ENCODE assay signal across 17 cellular contexts in genomic region chr1:3821934-3822307, GRCh38. TPM values are rescaled to one million over a fixed set of nuclear protein-coding genes. Genes with fewer than 3 reads are reported as not detected.
DNase-seq lines count a peak whose midpoint lies in the region; ATAC-seq and TF ChIP-seq lines count a peak whose summit lies in the region.
"Had no signal": no experiment of that assay in that cellular context is flagged by ENCODE, and none has a peak within 500 bp of the region (broad histone marks: within the 10 kb centered on the region; RNA-seq: fewer than 3 reads in every experiment).

No MANE protein-coding gene starts in this region.

- no peak for TF ChIP-seq CTCF in H9 (conservative IDR thresholded peaks at IDR 0.05)
- TF ChIP-seq CTCF in WTC11 (IDR thresholded peaks at IDR 0.05), result no peak
- TF ChIP-seq CTCF in lower lobe of right lung (IDR thresholded peaks at IDR 0.05), result no peak
- no peak for TF ChIP-seq CTCF in upper lobe of right lung (IDR thresholded peaks at IDR 0.05)

- DNase-seq in H9 (no peak), WTC11 (ENCODE audit: low spot score) (no peak), lower lobe of right lung (peak; percentile 20), upper lobe of right lung (peak; percentile 19), pons (ENCODE audit: low spot score) (no peak), NCI-H69 (lab: John Stamatoyannopoulos, UW) (no peak)
- DNase-seq: AML-193; CD4-positive, CD25-positive, alpha-beta regulatory T cell; DMS53; KBM-7; NCI-H2227 treated with DMSO at 0.1 percent for 48 hours; NCI-H510A treated with DMSO at 0.1 percent for 48 hours; SHP77 had no signal

- H3K4ac ChIP-seq in H9 (ENCODE audit: low read depth, low read length), result no peak overlapping the region

- H3K36me3 Mint-ChIP-seq in H9 (ENCODE audit: insufficient read depth in 1 of 3, low read depth in 3 of 3) (peaks cover 8 to 35% (median 19%) of the 10 kb centered on the region in 3 experiments; a peak in 6 of 7 replicates), WTC11 (peaks cover 16% of the 10 kb centered on the region)

- no peak overlapping the region for H2BK12ac ChIP-seq in H9 (ENCODE audit: insufficient read length, low read depth, low read length)

- H3K9me3 ChIP-seq in H9 (ENCODE audit: control insufficient read depth, low read depth, low read length) (no peaks in the 10 kb centered on the region), lower lobe of right lung (no peaks in the 10 kb centered on the region), upper lobe of right lung (no peaks in the 10 kb centered on the region)
- H3K9me3 ChIP-seq: HAP-1 had no signal

- no peaks in the 10 kb centered on the region for H3K79me2 ChIP-seq in H9 (ENCODE audit: insufficient read depth, low read length)

- no peak overlapping the region for H3K9ac ChIP-seq in H9 (ENCODE audit: extremely low read depth, insufficient read length, low read length)

- POLR2A ChIA-PET in WTC11 (lab: Charles Lee), result no interaction called here

- H3K4me1 ChIP-seq in H9 (ENCODE audit: insufficient read depth, low read length) (no peaks in the 10 kb centered on the region), lower lobe of right lung (no peaks in the 10 kb centered on the region), upper lobe of right lung (no peaks in the 10 kb centered on the region)
- H3K4me1 ChIP-seq: HAP-1 had no signal

- 0 out of 4 replicates have a peak, but pooled peaks cover 0 to 2% of the 10 kb centered on the region in 2 experiments for H3K4me1 Mint-ChIP-seq in H9
- H3K4me1 Mint-ChIP-seq in WTC11, result no peaks in the 10 kb centered on the region
- H3K4me1 Mint-ChIP-seq: CD4-positive, CD25-positive, alpha-beta regulatory T cell had no signal

- H2BK5ac ChIP-seq in H9 (ENCODE audit: insufficient read length, low read length), result no peak overlapping the region

- CTCF ChIA-PET in WTC11 (lab: Charles Lee), result interaction anchor here (0.7 kb wide), 1 partner anchor 397 kb away, joined by 3 read pairs; no protein-coding TSS in a partner anchor

- no peak overlapping the region for H4K8ac ChIP-seq in H9 (replicated peaks; ENCODE audit: insufficient read length, low read depth, low read length)

- H3K27me3 ChIP-seq in H9 (ENCODE audit: insufficient read depth, low read length), result no peaks in the 10 kb centered on the region
- H3K27me3 ChIP-seq in lower lobe of right lung (ENCODE audit: low read depth), result no peaks in the 10 kb centered on the region
- no peaks in the 10 kb centered on the region for H3K27me3 ChIP-seq in upper lobe of right lung

- no peak overlapping the region for H2BK20ac ChIP-seq in H9 (ENCODE audit: low read depth, low read length, poor library complexity, severe bottlenecking)

- H3K79me1 ChIP-seq in H9 (ENCODE audit: insufficient read depth, low read depth, low read length, poor library complexity, severe bottlenecking), result no peaks in the 10 kb centered on the region

- H3K36me3 ChIP-seq in lower lobe of right lung (peaks cover 79% of the 10 kb centered on the region), upper lobe of right lung (peaks cover 63% of the 10 kb centered on the region)

- no peaks in the 10 kb centered on the region for H3K23me2 ChIP-seq in H9 (ENCODE audit: insufficient read length, low read depth, low read length, poor library complexity, severe bottlenecking)

- no peak overlapping the region for H3K27ac ChIP-seq in H9 (ENCODE audit: insufficient read length, low read depth, low read length)
- no peak overlapping the region for H3K27ac ChIP-seq in lower lobe of right lung
- H3K27ac ChIP-seq in upper lobe of right lung, result no peak overlapping the region
- H3K27ac ChIP-seq: SK-N-MC had no signal

- no peak overlapping the region for H4K91ac ChIP-seq in H9 (ENCODE audit: insufficient read length, low read depth, low read length)

- H3K18ac ChIP-seq in H9 (ENCODE audit: insufficient read length, low read depth, low read length), result no peak overlapping the region

- no peak overlapping the region for H3K14ac ChIP-seq in H9 (ENCODE audit: insufficient read depth, low read length)

- H4K20me1 ChIP-seq in H9 (ENCODE audit: control insufficient read depth, insufficient read depth, insufficient read length), result no peaks in the 10 kb centered on the region

- no peaks in the 10 kb centered on the region for H3K9me3 Mint-ChIP-seq in H9
- no peaks in the 10 kb centered on the region for H3K9me3 Mint-ChIP-seq in WTC11

- H3K4me2 ChIP-seq in H9 (ENCODE audit: insufficient read depth, insufficient read length, low read length), result no peak overlapping the region

- no peak overlapping the region for H2BK15ac ChIP-seq in H9 (ENCODE audit: low read depth, low read length)

- H3K27me3 Mint-ChIP-seq in H9 (ENCODE audit: low read depth) (no peaks in the 10 kb centered on the region; the same call in 1 of the 2 replicates), WTC11 (ENCODE audit: low read depth) (no peaks in the 10 kb centered on the region)
- H3K27me3 Mint-ChIP-seq: CD4-positive, CD25-positive, alpha-beta regulatory T cell had no signal

- H3K4me3 Mint-ChIP-seq in H9 (no peak overlapping the region), WTC11 (no peak overlapping the region)
- H3K4me3 Mint-ChIP-seq: CD4-positive, CD25-positive, alpha-beta regulatory T cell had no signal

- H2BK120ac ChIP-seq in H9 (ENCODE audit: low read depth, low read length, poor library complexity, severe bottlenecking), result no peak overlapping the region

- no CpG with 5 or more reads among the region's 14 CpGs for WGBS in H9 (ENCODE audit: extremely low coverage, insufficient read length, low lambda C conversion rate)

- no peak overlapping the region for H2AFZ ChIP-seq in H9 (ENCODE audit: low read length)

- no peak for ATAC-seq in WTC11
- no peak for ATAC-seq in lower lobe of right lung
- ATAC-seq in upper lobe of right lung, result no peak
- no peak for ATAC-seq in HG03045 (IDR thresholded peaks at IDR 0.05; ENCODE audit: unreplicated experiment)

- no peak overlapping the region for H2AK5ac ChIP-seq in H9 (ENCODE audit: insufficient read length, low read length)

- intact Hi-C loops in lower lobe of right lung (cut with DNase I) (no loop called here), upper lobe of right lung (cut with DNase I) (no loop called here)

- H3K4me3 ChIP-seq in lower lobe of right lung, result no peak overlapping the region
- no peak overlapping the region for H3K4me3 ChIP-seq in upper lobe of right lung
- H3K4me3 ChIP-seq: HAP-1, SK-N-MC had no signal

- no peak overlapping the region for H3K56ac ChIP-seq in H9 (ENCODE audit: insufficient read length, low read depth, low read length)

- no peak overlapping the region for H4K5ac ChIP-seq in H9 (ENCODE audit: insufficient read length, low read depth, low read length)

- no peak overlapping the region for H3K23ac ChIP-seq in H9 (ENCODE audit: insufficient read length, low read depth, low read length)

- no peak overlapping the region for H3T11ph ChIP-seq in H9 (ENCODE audit: low read length)

- H3K27ac Mint-ChIP-seq in H9, result peak overlapping the region; percentile 33 to 71 (median 66); a peak in 5 of 7 replicates
- peak overlapping the region; percentile 50; the same call in 1 of the 2 replicates for H3K27ac Mint-ChIP-seq in WTC11
- H3K27ac Mint-ChIP-seq: CD4-positive, CD25-positive, alpha-beta regulatory T cell had no signal

TF ChIP-seq in WTC11, 78 proteins besides CTCF, POLR2A, EP300 and RAD21 (continues in another document):
- no peak for TF ChIP-seq RORB (CRISPR knock-in tag; IDR thresholded peaks at IDR 0.05)
- no peak for TF ChIP-seq MXD4 (CRISPR knock-in tag; IDR thresholded peaks at IDR 0.05; ENCODE audit: borderline replicate concordance)
- no peak for TF ChIP-seq ESRRA (CRISPR knock-in tag; IDR thresholded peaks at IDR 0.05; ENCODE audit: borderline replicate concordance)
- TF ChIP-seq PRDM15 (CRISPR knock-in tag; IDR thresholded peaks at IDR 0.05), result no peak
- TF ChIP-seq ATF3 (CRISPR knock-in tag; conservative IDR thresholded peaks at IDR 0.05), result no peak
- TF ChIP-seq FOXP1 (CRISPR knock-in tag; IDR thresholded peaks at IDR 0.05; ENCODE audit: borderline replicate concordance), result no peak
- no peak for TF ChIP-seq TEAD4 (CRISPR knock-in tag; IDR thresholded peaks at IDR 0.05)

RNA-seq across cellular contexts. Expression of gene LRRC47, which starts 25.6 kb away (rescaled TPM):
- total RNA-seq in H9 (2021) (65.1 and 72.8 TPM in 2 replicates), WTC11 (2021) (70.6 to 92.4 TPM (median 71.0 TPM) in 3 replicates), lower lobe of right lung (34.4 TPM), upper lobe of right lung (34.2 TPM)

RNA-seq across cellular contexts. Expression of gene CEP104, which starts 35.1 kb away (rescaled TPM):
- 34.5 and 40.8 TPM in 2 replicates for total RNA-seq in H9 (2021)
- total RNA-seq in WTC11 (2021), result 38.0 to 38.8 TPM (median 38.2 TPM) in 3 replicates
- total RNA-seq in lower lobe of right lung, result 53.9 TPM
- total RNA-seq in upper lobe of right lung, result 61.0 TPM

RNA-seq across cellular contexts. Expression of gene DFFB, which starts 35.4 kb away (rescaled TPM):
- total RNA-seq in H9 (2021) (9.1 and 9.7 TPM in 2 replicates), WTC11 (2021) (8.5 to 9.2 TPM (median 8.7 TPM) in 3 replicates), lower lobe of right lung (10.6 TPM), upper lobe of right lung (8.5 TPM)

RNA-seq across cellular contexts. Expression of gene SMIM1, which starts 49.4 kb away (rescaled TPM):
- total RNA-seq in H9 (2021) (5.3 and 7.3 TPM in 2 replicates), WTC11 (2021) (10.2 to 11.1 TPM (median 10.3 TPM) in 3 replicates), lower lobe of right lung (8.5 TPM), upper lobe of right lung (9.3 TPM)
- total RNA-seq: RPMI7951 had no signal

Comparison
In these comparisons a context has a peak if more than half of its experiments do, and no peak if none do; other contexts are left out.
1. DNase-seq: peak in lower lobe of right lung (single experiment) and upper lobe of right lung (single experiment); none in H9 (single experiment), WTC11 (single experiment), pons (single experiment) and NCI-H69 (single experiment).